Comparison of ENCODE assay signal across 7 cellular contexts in the genomic region with DNA sequence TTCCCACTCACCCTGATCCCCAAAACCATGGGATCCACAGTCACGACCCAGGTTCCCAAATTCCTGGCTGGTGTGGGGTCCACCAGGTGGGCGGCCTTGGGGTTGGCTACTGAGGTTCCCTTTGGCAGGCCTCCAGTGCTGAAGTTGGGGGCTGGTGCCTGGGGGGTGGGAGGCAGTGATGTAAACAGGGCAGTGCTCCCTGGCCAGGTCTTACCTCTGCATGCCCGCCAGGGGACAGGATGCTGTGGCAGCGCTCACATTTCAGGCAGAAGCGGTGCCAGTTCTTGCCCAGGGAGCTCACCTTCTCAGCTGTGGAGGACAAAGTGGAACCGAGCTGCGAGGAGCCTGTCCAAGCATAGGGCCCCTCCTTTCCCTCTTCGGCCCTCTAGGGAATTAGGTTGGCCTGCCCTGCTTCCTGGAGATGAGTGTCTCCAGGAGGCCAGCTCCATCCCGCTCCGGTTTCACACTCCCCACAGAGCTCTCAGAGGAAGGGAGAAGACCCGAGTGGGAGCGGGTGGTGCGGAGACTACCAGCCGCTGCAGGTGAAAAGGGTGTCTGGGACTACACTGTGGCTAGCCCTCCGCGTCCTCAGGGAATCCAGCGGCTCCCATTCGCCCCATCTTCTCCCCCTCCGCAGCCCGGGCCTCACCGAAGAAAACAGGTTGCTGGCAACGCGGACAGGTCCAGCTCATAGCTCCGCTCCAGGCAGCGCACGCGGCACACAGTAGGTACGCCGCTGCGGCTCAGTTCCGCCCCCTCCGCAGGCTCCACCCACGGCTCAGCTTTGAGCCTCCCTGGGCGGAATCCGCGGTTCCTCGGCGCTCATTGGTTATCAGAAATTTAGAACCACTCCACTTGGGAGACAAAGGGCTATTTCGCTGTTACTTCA. TPM values are rescaled to one million over a fixed set of nuclear protein-coding genes. Genes with fewer than 3 reads are reported as not detected.
DNase-seq lines count a peak whose midpoint lies in the region; ATAC-seq and TF ChIP-seq lines count a peak whose summit lies in the region.

A gene with protein sequence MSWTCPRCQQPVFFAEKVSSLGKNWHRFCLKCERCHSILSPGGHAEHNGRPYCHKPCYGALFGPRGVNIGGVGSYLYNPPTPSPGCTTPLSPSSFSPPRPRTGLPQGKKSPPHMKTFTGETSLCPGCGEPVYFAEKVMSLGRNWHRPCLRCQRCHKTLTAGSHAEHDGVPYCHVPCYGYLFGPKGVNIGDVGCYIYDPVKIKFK (minus strand): TSS at position 726 of the 889 bp plus-strand sequence. CDS start 34 bp downstream, at position 692.

- peak; percentile 57 for ATAC-seq in GM18502 (IDR thresholded peaks at IDR 0.05; ENCODE audit: poor library complexity, unreplicated experiment)
- ATAC-seq in HG03571 (IDR thresholded peaks at IDR 0.05; ENCODE audit: unreplicated experiment) = peak; percentile 45
- ATAC-seq in activated B cell treated with CpG ODN at 0.5 μM for 24 hours (ENCODE audit: low read depth) = peak; percentile 75
- ATAC-seq in lower lobe of right lung = peak; percentile 63 to 64

- H3K27me3 ChIP-seq in lower lobe of right lung (ENCODE audit: low read depth) = peaks cover 4% of the 10 kb centered on the region

- H3K27ac ChIP-seq in lower lobe of right lung = no peak within 1 kb of the TSS

- H3K4me3 Mint-ChIP-seq in activated B cell treated with CpG ODN at 0.5 μM for 24 hours = peak within 1 kb of the TSS; percentile 90

- POLR2A ChIA-PET in activated B cell treated with CpG ODN at 0.5 μM for 24 hours (lab: Charles Lee) = interaction anchor here (0.6 to 3.5 kb wide), 19 partner anchors 10 to 562 kb away, joined by 3 to 22 read pairs (median 4); a partner anchor contains a TSS

- DNase-seq in activated B cell treated with CpG ODN at 0.5 μM for 24 hours (peak; percentile 58), dermis blood vessel endothelial cell (peak; percentile 28), lower lobe of right lung (peak; percentile 66), NOMO-1 treated with DMSO at 0.1 percent for 48 hours (lab: John Stamatoyannopoulos, UW; ENCODE audit: unreplicated experiment) (no peak)
- DNase-seq in stimulated activated CD8-positive, alpha-beta memory T cell treated with anti-CD3 and anti-CD28 coated beads, Interleukin-4, amount 100 ng/mL, for 48 hours = peak; percentile 65

- peaks cover 2% of the 10 kb centered on the region for H3K9me3 Mint-ChIP-seq in activated B cell treated with CpG ODN at 0.5 μM for 24 hours

- no peaks in the 10 kb centered on the region for H3K36me3 ChIP-seq in lower lobe of right lung

- CTCF ChIA-PET in activated B cell treated with CpG ODN at 0.5 μM for 24 hours (lab: Charles Lee) = interaction anchor here (0.6 to 2.7 kb wide), 27 partner anchors 9 to 229 kb away, joined by 3 to 52 read pairs (median 5); a partner anchor contains a TSS

- H3K4me1 Mint-ChIP-seq in activated B cell treated with CpG ODN at 0.5 μM for 24 hours = peaks cover 53% of the 10 kb centered on the region

- H3K27ac Mint-ChIP-seq in activated B cell treated with CpG ODN at 0.5 μM for 24 hours = peak within 1 kb of the TSS; percentile 69

- no peaks in the 10 kb centered on the region for H3K9me3 ChIP-seq in lower lobe of right lung

- TF ChIP-seq CTCF in activated B cell treated with CpG ODN at 0.5 μM for 24 hours (IDR thresholded peaks at IDR 0.05) (no peak), lower lobe of right lung (IDR thresholded peaks at IDR 0.05) (peak; percentile 23)

- intact Hi-C loops in activated B cell treated with CpG ODN at 0.5 μM for 24 hours (cut with micrococcal nuclease) = loop anchor here (1.0 to 2.0 kb wide), 9 partner anchors 10 to 198 kb away; a partner anchor contains a TSS
- intact Hi-C loops in lower lobe of right lung (cut with DNase I) = no loop called here

- no peaks in the 10 kb centered on the region for H3K27me3 Mint-ChIP-seq in activated B cell treated with CpG ODN at 0.5 μM for 24 hours

- peak within 1 kb of the TSS; percentile 46 for H3K4me3 ChIP-seq in lower lobe of right lung

- H3K36me3 Mint-ChIP-seq in activated B cell treated with CpG ODN at 0.5 μM for 24 hours (ENCODE audit: low read depth) = peaks cover 2% of the 10 kb centered on the region

- H3K4me1 ChIP-seq in lower lobe of right lung = peaks cover 15% of the 10 kb centered on the region

RNA-seq across cellular contexts. Expression of the gene that starts here (rescaled TPM):
- 42.2 and 49.9 TPM in 2 replicates for total RNA-seq in activated B cell treated with CpG ODN at 0.5 μM for 24 hours
- total RNA-seq in dermis blood vessel endothelial cell = 0.34 TPM in 1 of 2 replicates, not detected in the other
- total RNA-seq in lower lobe of right lung = 0.95 TPM

Comparison
In these comparisons a context has a peak if more than half of its experiments do, and no peak if none do; other contexts are left out.
1. RNA of the gene that starts here (total RNA-seq): 42.2 to 49.9 TPM in activated B cell treated with CpG ODN at 0.5 μM for 24 hours; 0.95 TPM in lower lobe of right lung (single experiment) and 0.34 TPM in dermis blood vessel endothelial cell; every median in the first group is over 10 times any median in the second.
2. Peak in DNase-seq in dermis blood vessel endothelial cell; RNA of the gene not detected or under 1 TPM.
3. Peak in DNase-seq, ATAC-seq and H3K4me3 ChIP-seq in lower lobe of right lung; RNA of the gene not detected or under 1 TPM.
4. Peak in every context shown above with its lines, with median percentiles within 50 percentile points of each other: ATAC-seq.